In the genomic region with DNA sequence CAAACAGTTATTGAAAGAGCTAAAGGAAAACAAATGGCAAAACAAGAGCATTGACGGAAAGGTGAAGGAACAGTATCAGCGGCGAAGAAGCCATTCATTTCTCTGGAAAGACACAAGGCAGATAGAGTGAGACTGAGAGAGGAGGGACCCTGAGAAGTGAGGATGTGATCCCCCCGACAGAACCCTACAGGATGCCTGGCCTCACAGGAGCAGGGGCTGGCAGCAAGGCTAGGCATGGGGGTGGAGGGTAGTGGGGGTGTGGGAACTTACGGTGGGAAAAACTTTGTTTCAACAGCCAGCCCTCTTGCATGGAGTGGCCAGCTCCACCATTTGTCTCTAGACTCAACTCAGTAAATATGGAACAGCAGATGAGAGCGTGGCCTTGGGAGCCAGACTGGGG, we compare ENCODE assay signal across 1 cellular context.
TF ChIP-seq lines count a peak whose summit lies in the region.

No MANE protein-coding gene starts in this region.

TF ChIP-seq in SK-N-SH, 30 proteins besides CTCF, POLR2A, EP300 and RAD21:
- no peak for TF ChIP-seq TAF1 (IDR thresholded peaks at IDR 0.05; ENCODE audit: borderline replicate concordance, low read depth, low read length)
- no peak for TF ChIP-seq EZH2phosphoT487 (IDR thresholded peaks at IDR 0.05; ENCODE audit: borderline replicate concordance, low read depth)
- TF ChIP-seq GATA2 (CRISPR knock-in tag; IDR thresholded peaks at IDR 0.05): no peak
- no peak for TF ChIP-seq MEF2A (IDR thresholded peaks at IDR 0.05; ENCODE audit: borderline replicate concordance, low read depth)
- TF ChIP-seq PBX3 (IDR thresholded peaks at IDR 0.05): no peak
- TF ChIP-seq YY1 (IDR thresholded peaks at IDR 0.05; ENCODE audit: low read depth): no peak
